In the genomic region with DNA sequence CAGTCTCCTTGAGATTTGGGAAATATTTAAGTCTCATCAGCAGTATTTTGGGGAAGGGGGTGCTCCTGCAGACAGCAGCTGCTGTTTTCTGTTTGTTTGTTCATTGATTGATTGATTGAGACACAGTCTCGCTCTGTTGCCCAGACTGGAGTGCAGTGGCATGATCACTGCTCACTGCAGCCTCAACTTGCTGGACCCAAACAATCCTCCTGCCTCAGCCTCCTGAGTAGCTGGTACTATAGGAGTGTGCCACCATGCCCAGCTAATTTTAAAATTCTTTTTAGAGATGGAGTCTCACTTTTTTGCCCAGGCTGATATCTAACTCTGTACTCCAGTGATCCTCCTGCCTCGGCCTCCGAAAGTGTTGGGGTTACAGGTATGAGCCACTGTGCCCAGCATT, we compare ENCODE assay signal across 2 cellular contexts.
TF ChIP-seq lines count a peak whose summit lies in the region.

No MANE protein-coding gene starts in this region.

TF ChIP-seq in SK-N-SH treated with all-trans-retinoic acid at 6 μM for 48 hours, 23 proteins besides CTCF, POLR2A, EP300 and RAD21 (continued from another document):
- no peak for TF ChIP-seq ZFP30 (CRISPR knock-in tag; IDR thresholded peaks at IDR 0.05)

TF ChIP-seq in SK-N-SH, 30 proteins besides CTCF, POLR2A, EP300 and RAD21:
- no peak for TF ChIP-seq MAX (IDR thresholded peaks at IDR 0.05; ENCODE audit: low read depth)
- no peak for TF ChIP-seq ZBTB33 (IDR thresholded peaks at IDR 0.05; ENCODE audit: borderline replicate concordance, low read depth)
- TF ChIP-seq FOXM1 (IDR thresholded peaks at IDR 0.05; ENCODE audit: low read depth), result no peak
- TF ChIP-seq ELF1 (IDR thresholded peaks at IDR 0.05), result no peak
- TF ChIP-seq GABPA (IDR thresholded peaks at IDR 0.05; ENCODE audit: low read depth), result no peak
- TF ChIP-seq EZH2phosphoT487 (IDR thresholded peaks at IDR 0.05; ENCODE audit: borderline replicate concordance, low read depth), result no peak
- no peak for TF ChIP-seq POLR2AphosphoS5 (IDR thresholded peaks at IDR 0.05; ENCODE audit: low read depth, low read length)
- TF ChIP-seq YY1 (IDR thresholded peaks at IDR 0.05; ENCODE audit: low read depth), result no peak
